Comparison of ENCODE assay signal across 10 cellular contexts in the genomic region with DNA sequence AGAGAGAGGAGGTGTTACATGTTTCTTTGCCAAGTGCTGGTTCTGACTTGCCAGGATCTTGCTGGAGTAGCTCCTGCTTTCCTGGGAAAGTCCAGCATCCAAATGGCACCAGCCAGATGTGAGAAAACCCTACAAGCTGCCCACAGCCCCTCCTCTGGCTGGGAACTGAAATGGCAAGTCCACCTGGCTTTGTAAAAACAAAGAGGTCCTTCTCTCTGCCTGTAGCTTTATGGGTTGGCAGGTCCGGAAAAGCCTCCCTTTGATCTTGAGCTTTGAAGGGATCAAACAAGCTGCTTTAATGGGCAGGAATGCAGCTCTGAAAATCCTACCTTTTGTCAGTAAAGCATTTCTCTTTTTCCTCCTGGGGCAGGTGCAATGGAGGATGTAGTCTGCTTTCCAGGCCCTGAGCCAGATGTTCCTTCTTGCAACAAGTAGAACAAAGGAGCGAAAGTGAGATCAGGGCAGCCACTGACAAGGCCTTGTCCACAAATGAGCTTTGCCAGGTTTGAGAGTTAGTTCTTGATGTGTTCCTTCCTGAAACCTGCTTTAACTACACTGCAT.
DNase-seq lines count a peak whose midpoint lies in the region; ATAC-seq, FAIRE-seq and TF ChIP-seq lines count a peak whose summit lies in the region.
"Had no signal": no experiment of that assay in that cellular context is flagged by ENCODE, and none has a peak within 500 bp of the region (broad histone marks: within the 10 kb centered on the region; RNA-seq: fewer than 3 reads in every experiment).

No MANE protein-coding gene starts in this region.

- H3K4me3 ChIP-seq in GM12865 (ENCODE audit: low read depth, low read length) = no peak overlapping the region
- no peak overlapping the region for H3K4me3 ChIP-seq in epithelial cell of proximal tubule (ENCODE audit: low read depth, low read length)
- H3K4me3 ChIP-seq in pancreas = no peak overlapping the region
- H3K4me3 ChIP-seq in aorta (ENCODE audit: low read length in 2 of 2) = no peak overlapping the region

- TF ChIP-seq CTCF in GM12865 (IDR thresholded peaks at IDR 0.05; ENCODE audit: insufficient read depth, low read depth, low read length, missing control alignments) (no peak), epithelial cell of proximal tubule (conservative IDR thresholded peaks at IDR 0.05; ENCODE audit: low read depth, low read length) (peak; percentile 34), pancreas (IDR thresholded peaks at IDR 0.05) (no peak)

- H3K9me3 ChIP-seq in pancreas (no peaks in the 10 kb centered on the region), aorta (ENCODE audit: control insufficient read depth, low read length) (no peaks in the 10 kb centered on the region)

- peak overlapping the region; percentile 46 to 82 (median 58) for H3K27ac ChIP-seq in pancreas
- peak overlapping the region in 1 of 2 donors; percentile 15 for H3K27ac ChIP-seq in aorta (ENCODE audit: low read depth in 1 of 2, low read length in 2 of 2)

- peaks cover 32 to 57% (median 39%) of the 10 kb centered on the region in 3 donors for H3K4me1 ChIP-seq in pancreas
- H3K4me1 ChIP-seq in aorta (ENCODE audit: control insufficient read depth in 1 of 2, insufficient read depth in 2 of 2, low read length in 2 of 2) = peaks cover 0 to 2% of the 10 kb centered on the region in 2 donors

- no peaks in the 10 kb centered on the region for H3K27me3 ChIP-seq in pancreas
- H3K27me3 ChIP-seq in aorta (ENCODE audit: control insufficient read depth in 1 of 2, insufficient read depth in 2 of 2, low read length in 1 of 2) = no peaks in the 10 kb centered on the region

- FAIRE-seq in pancreas (lab: Jason Lieb, UNC) = no peak
- FAIRE-seq: TTC549 had no signal

- 19 to 24% methylated on average over 2 of the region's 2 CpGs for WGBS in pancreas, 2 donors
- WGBS in aorta, 2 donors = 56 to 64% methylated on average over 2 of the region's 2 CpGs

- no peaks in the 10 kb centered on the region for H3K36me3 ChIP-seq in pancreas
- H3K36me3 ChIP-seq in aorta (ENCODE audit: control insufficient read depth in 1 of 2, insufficient read depth in 2 of 2, low read length in 1 of 2) = no peaks in the 10 kb centered on the region

- intact Hi-C loops in pancreas (cut with DNase I) = no loop called here
- intact Hi-C loops in aorta (cut with DNase I) = no loop called here

- peak; percentile 83 to 92 (median 90) for ATAC-seq in pancreas
- ATAC-seq in HG03039 (IDR thresholded peaks at IDR 0.05; ENCODE audit: unreplicated experiment) = no peak
- no peak for ATAC-seq in aorta (ENCODE audit: low FRiP score)
- ATAC-seq in GM21529 (IDR thresholded peaks at IDR 0.05; ENCODE audit: unreplicated experiment) = no peak
- no peak for ATAC-seq in activated CD4-positive, CD25-positive, alpha-beta regulatory T cell treated with anti-CD3 and anti-CD28 coated beads, Interleukin-2, amount 50 U/mL, for 24 hours

- DNase-seq in GM12865 (ENCODE audit: low read depth) = peak; percentile 22
- DNase-seq in NCI-H2196 treated with DMSO at 0.1 percent for 48 hours (lab: John Stamatoyannopoulos, UW; ENCODE audit: unreplicated experiment) = peak; percentile 94
- DNase-seq in epithelial cell of proximal tubule (ENCODE audit: low read depth) = no peak
- peak; percentile 59 to 94 (median 89) for DNase-seq in pancreas
- no peak for DNase-seq in aorta
- DNase-seq: activated naive CD4-positive, alpha-beta T cell treated with Interleukin-2 at 50 U/mL for 16 hours had no signal

Comparison
In these comparisons a context has a peak if more than half of its experiments do, and no peak if none do; other contexts are left out.
1. DNase-seq: peak in GM12865 (single experiment), NCI-H2196 treated with DMSO at 0.1 percent for 48 hours (single experiment) and pancreas (6 of 6); none in epithelial cell of proximal tubule (single experiment) and aorta (0 of 2).
2. ATAC-seq: peak in pancreas (4 of 4); none in HG03039 (single experiment), aorta (single experiment), GM21529 (single experiment) and activated CD4-positive, CD25-positive, alpha-beta regulatory T cell treated with anti-CD3 and anti-CD28 coated beads, Interleukin-2, amount 50 U/mL, for 24 hours (0 of 2).